Comparison of ENCODE assay signal across 19 cellular contexts in genomic region chrX:118183606-118184005, GRCh38.
DNase-seq lines count a peak whose midpoint lies in the region; ATAC-seq, FAIRE-seq and TF ChIP-seq lines count a peak whose summit lies in the region.
"Had no signal": no experiment of that assay in that cellular context is flagged by ENCODE, and none has a peak within 500 bp of the region (broad histone marks: within the 10 kb centered on the region; RNA-seq: fewer than 3 reads in every experiment).

No MANE protein-coding gene starts in this region.

- H3K27ac ChIP-seq in mammary epithelial cell (ENCODE audit: insufficient read depth, low read depth, low read length) (no peak overlapping the region), adrenal gland (no peak overlapping the region), esophagus muscularis mucosa (replicated peaks in 1 of 4) (no peak overlapping the region)
- H3K27ac ChIP-seq: esophagus squamous epithelium had no signal

- no peak for DNase-seq in mammary epithelial cell
- no peak for DNase-seq in MCF 10A (ENCODE audit: unreplicated experiment)
- no peak for DNase-seq in RCC 7860 (ENCODE audit: low spot score)
- DNase-seq in glutamatergic neuron: no peak
- no peak for DNase-seq in adrenal gland
- no peak for DNase-seq in DMS79 treated with DMSO at 0.1 percent for 48 hours (lab: John Stamatoyannopoulos, UW)
- no peak for DNase-seq in esophagus muscularis mucosa (ENCODE audit: extremely low spot score)
- DNase-seq: ACHN; activated CD4-positive, CD25-positive, alpha-beta regulatory T cell treated with anti-CD3 and anti-CD28 coated beads, Interleukin-2, amount 50 U/mL, for 72 hours; activated naive CD4-positive, alpha-beta T cell; COR-L47; esophagus squamous epithelium; GF-D8; left cardiac atrium; NCI-H187; posterior cingulate gyrus; stimulated activated naive CD4-positive, alpha-beta T cell; T-helper 1 cell had no signal

- TF ChIP-seq POLR2A in adrenal gland (IDR thresholded peaks at IDR 0.05) (no peak), esophagus muscularis mucosa (IDR thresholded peaks at IDR 0.05; ENCODE audit: low read depth) (no peak)

- in situ Hi-C loops in mammary epithelial cell (cut with MboI; ENCODE audit: low sequenced_read_pairs in 2 of 2): no loop called here

- POLR2A ChIA-PET in MCF 10A (lab: Yijun Ruan, JAX): no interaction called here

- H3K4me1 ChIP-seq in mammary epithelial cell (ENCODE audit: insufficient read depth, low read length): peaks cover 5% of the 10 kb centered on the region
- peaks cover 0 to 5% of the 10 kb centered on the region in 2 donors for H3K4me1 ChIP-seq in adrenal gland (replicated peaks in 1 of 2)
- H3K4me1 ChIP-seq in esophagus muscularis mucosa: peaks cover 0 to 14% (median 8%) of the 10 kb centered on the region in 4 donors

- no peak for ATAC-seq in esophagus mucosa
- ATAC-seq: left cardiac atrium had no signal

- H3K36me3 Mint-ChIP-seq in MCF 10A (ENCODE audit: insufficient read depth, unreplicated experiment) (no peaks in the 10 kb centered on the region), glutamatergic neuron (ENCODE audit: unreplicated experiment) (no peaks in the 10 kb centered on the region)

- no peak for TF ChIP-seq EP300 in esophagus muscularis mucosa (IDR thresholded peaks at IDR 0.05)

- H3K9me3 ChIP-seq in mammary epithelial cell (replicated peaks; ENCODE audit: insufficient read depth, low read length) (no peaks in the 10 kb centered on the region), adrenal gland (replicated peaks in 1 of 3) (no peaks in the 10 kb centered on the region), esophagus muscularis mucosa (no peaks in the 10 kb centered on the region)
- H3K9me3 ChIP-seq: esophagus squamous epithelium had no signal

- H3K4me3 ChIP-seq in mammary epithelial cell (replicated peaks in 1 of 3; ENCODE audit: insufficient read depth in 1 of 3, low read depth in 2 of 3, low read length in 3 of 3): no peak overlapping the region
- H3K4me3 ChIP-seq in adrenal gland: no peak overlapping the region
- H3K4me3 ChIP-seq in esophagus muscularis mucosa: no peak overlapping the region
- H3K4me3 ChIP-seq: esophagus squamous epithelium had no signal

- H3K36me3 ChIP-seq in mammary epithelial cell (ENCODE audit: insufficient read depth, low read length) (no peaks in the 10 kb centered on the region), adrenal gland (replicated peaks in 1 of 2) (no peaks in the 10 kb centered on the region), esophagus muscularis mucosa (no peaks in the 10 kb centered on the region)
- H3K36me3 ChIP-seq: esophagus squamous epithelium had no signal

- H3K9ac ChIP-seq in mammary epithelial cell (ENCODE audit: insufficient read depth, low read length): no peak overlapping the region

- peaks cover 11% of the 10 kb centered on the region for H3K9me3 Mint-ChIP-seq in MCF 10A (ENCODE audit: unreplicated experiment)
- no peaks in the 10 kb centered on the region for H3K9me3 Mint-ChIP-seq in glutamatergic neuron (ENCODE audit: unreplicated experiment)

- TF ChIP-seq CTCF in mammary epithelial cell (conservative IDR thresholded peaks at IDR 0.05 in 1 of 2, IDR thresholded peaks at IDR 0.05 in 1 of 2; ENCODE audit: extremely low read depth in 1 of 2, insufficient read depth in 1 of 2, low read depth in 1 of 2, low read length in 2 of 2) (peak; percentile 39 to 48), MCF 10A (IDR thresholded peaks at IDR 0.05; ENCODE audit: unreplicated experiment) (no peak), glutamatergic neuron (IDR thresholded peaks at IDR 0.05; ENCODE audit: partially characterized antibody, unreplicated experiment) (peak; percentile 16), adrenal gland (IDR thresholded peaks at IDR 0.05) (no peak), esophagus muscularis mucosa (IDR thresholded peaks at IDR 0.05) (no peak)

- BruUV-seq in mammary epithelial cell (replicated peaks; lab: Mats Ljungman, UMichigan): no TSS peak
- BruUV-seq in MCF 10A (replicated peaks; lab: Mats Ljungman, UMichigan): no TSS peak

- H3K4me3 Mint-ChIP-seq in MCF 10A (ENCODE audit: unreplicated experiment) (no peak overlapping the region), glutamatergic neuron (ENCODE audit: unreplicated experiment) (no peak overlapping the region)

- CTCF ChIA-PET in mammary epithelial cell (lab: Charles Lee; ENCODE audit: low non-redundant PET): no interaction called here
- CTCF ChIA-PET in MCF 10A (lab: Yijun Ruan, JAX): interaction anchor here (0.9 kb wide), 1 partner anchor 193 kb away, joined by 3 read pairs; no protein-coding TSS in a partner anchor

- no peaks in the 10 kb centered on the region for H3K79me2 ChIP-seq in mammary epithelial cell (ENCODE audit: insufficient read depth, low read length)

- no peak overlapping the region for H2AFZ ChIP-seq in mammary epithelial cell (ENCODE audit: low read depth, low read length)

- FAIRE-seq in RCC 7860 (lab: Jason Lieb, UNC): peak; percentile 49

- H3K27me3 ChIP-seq in mammary epithelial cell (ENCODE audit: insufficient read depth, low read length) (no peaks in the 10 kb centered on the region), adrenal gland (no peaks in the 10 kb centered on the region), esophagus muscularis mucosa (no peaks in the 10 kb centered on the region)
- H3K27me3 ChIP-seq: esophagus squamous epithelium had no signal

- intact Hi-C loops in mammary epithelial cell (cut with micrococcal nuclease) (no loop called here), MCF 10A (cut with micrococcal nuclease) (no loop called here), adrenal gland (cut with DNase I) (no loop called here), esophagus muscularis mucosa (cut with DNase I) (no loop called here)

- H4K20me1 ChIP-seq in mammary epithelial cell (ENCODE audit: insufficient read depth, low read length): no peaks in the 10 kb centered on the region

- H3K27ac Mint-ChIP-seq in MCF 10A (ENCODE audit: low read depth, unreplicated experiment): no peak overlapping the region
- no peak overlapping the region for H3K27ac Mint-ChIP-seq in glutamatergic neuron (ENCODE audit: unreplicated experiment)

- H3K27me3 Mint-ChIP-seq in MCF 10A (ENCODE audit: insufficient read depth, unreplicated experiment) (peaks cover 20% of the 10 kb centered on the region), glutamatergic neuron (ENCODE audit: unreplicated experiment) (no peaks in the 10 kb centered on the region)

- no peaks in the 10 kb centered on the region for H3K4me1 Mint-ChIP-seq in MCF 10A (ENCODE audit: insufficient read depth, unreplicated experiment)
- peaks cover 6% of the 10 kb centered on the region for H3K4me1 Mint-ChIP-seq in glutamatergic neuron (ENCODE audit: low read depth, unreplicated experiment)

- no peak overlapping the region for H3K4me2 ChIP-seq in mammary epithelial cell (ENCODE audit: insufficient read depth, low read depth, low read length)

- 93% methylated on average over 1 of the region's 1 CpG for WGBS in mammary epithelial cell (ENCODE audit: low coverage, missing lambda C conversion rate)
- 88 to 94% (median 89%) methylated on average over 1 of the region's 1 CpG for WGBS in adrenal gland, 4 donors
- WGBS in esophagus muscularis mucosa: 93% methylated on average over 1 of the region's 1 CpG

- dilution Hi-C loops in mammary epithelial cell (cut with HindIII; ENCODE audit: low sequenced_read_pairs): no loop called here

Comparison
In these comparisons a context has a peak if more than half of its experiments do, and no peak if none do; other contexts are left out.
1. CTCF ChIP-seq: peak in mammary epithelial cell (2 of 2) and glutamatergic neuron (single experiment); none in MCF 10A (single experiment), adrenal gland (0 of 6) and esophagus muscularis mucosa (0 of 3).